Comparison of ENCODE assay signal across 8 cellular contexts in the genomic region with DNA sequence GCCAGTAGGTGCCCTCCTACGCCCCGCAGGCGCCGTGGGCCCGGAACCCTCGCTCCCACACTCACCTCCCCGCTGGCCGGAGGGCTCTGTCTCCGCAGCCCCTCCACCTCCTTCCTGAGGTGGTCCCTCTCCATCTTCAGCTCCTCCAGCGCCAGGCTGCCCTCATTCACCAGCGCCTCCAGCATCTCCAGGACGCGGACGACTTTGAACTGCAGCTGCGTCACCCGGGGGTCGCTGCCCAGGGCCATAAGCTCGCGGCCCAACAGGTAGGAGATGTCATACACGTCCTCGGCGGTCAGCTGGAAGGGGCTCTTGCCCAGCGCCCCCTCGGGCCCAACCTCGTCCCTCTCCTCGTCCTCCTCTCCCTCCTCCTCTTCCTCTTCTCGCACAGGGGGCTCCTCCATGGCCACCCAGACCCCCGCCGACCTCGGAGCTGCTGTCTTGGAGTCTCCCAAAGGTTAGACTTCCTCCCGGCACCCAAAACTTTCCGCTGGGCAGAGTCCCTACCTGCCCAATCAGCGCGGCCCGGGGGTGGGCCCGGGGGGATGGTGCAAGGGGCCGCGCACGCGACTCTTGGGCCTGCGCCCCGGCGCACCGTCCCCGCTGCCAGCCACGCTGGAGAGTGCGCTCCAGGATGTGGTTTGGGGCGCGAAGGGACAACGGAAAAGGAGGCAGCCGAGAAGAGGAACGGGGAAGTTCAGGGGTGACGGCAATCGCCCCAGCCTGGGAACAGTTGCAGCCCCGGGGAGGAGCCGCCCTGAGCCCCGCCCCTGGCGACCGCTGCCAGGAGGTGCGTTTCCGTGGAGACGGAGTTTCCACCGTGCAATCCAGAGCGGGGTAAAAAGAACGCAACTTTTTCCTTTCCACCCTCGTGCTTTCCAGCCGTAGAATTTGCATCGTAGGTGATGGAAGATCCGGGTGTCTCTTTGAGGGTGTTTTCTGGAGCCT. TPM values are rescaled to one million over a fixed set of nuclear protein-coding genes. Genes with fewer than 3 reads are reported as not detected.
DNase-seq lines count a peak whose midpoint lies in the region; ATAC-seq and TF ChIP-seq lines count a peak whose summit lies in the region.

A gene with protein sequence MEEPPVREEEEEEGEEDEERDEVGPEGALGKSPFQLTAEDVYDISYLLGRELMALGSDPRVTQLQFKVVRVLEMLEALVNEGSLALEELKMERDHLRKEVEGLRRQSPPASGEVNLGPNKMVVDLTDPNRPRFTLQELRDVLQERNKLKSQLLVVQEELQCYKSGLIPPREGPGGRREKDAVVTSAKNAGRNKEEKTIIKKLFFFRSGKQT (minus strand): TSS at position 668 of the 948 bp plus-strand sequence. CDS start 264 bp downstream, at position 404.

- DNase-seq in DMS79 treated with DMSO at 0.1 percent for 48 hours (lab: John Stamatoyannopoulos, UW) = peak; percentile 36
- DNase-seq in SJCRH30 = peak; percentile 76 to 77
- peak; percentile 68 to 80 (median 76) for DNase-seq in activated naive CD4-positive, alpha-beta T cell (lab: John Stamatoyannopoulos, UW)
- DNase-seq in non-pigmented ciliary epithelial cell (ENCODE audit: low read depth) = peak; percentile 28
- peak; percentile 6 to 83 (median 61) for DNase-seq in substantia nigra (lab: John Stamatoyannopoulos, UW)

- H3K9ac ChIP-seq in HUES48 (ENCODE audit: low read depth, low read length) = no peak within 1 kb of the TSS

- H3K27me3 ChIP-seq in HUES48 (ENCODE audit: control insufficient read depth, insufficient read depth, low read length) (peaks cover 24% of the 10 kb centered on the region), SJCRH30 (no peaks in the 10 kb centered on the region), gastroesophageal sphincter (no peaks in the 10 kb centered on the region)

- 2% methylated on average over 9 of the region's 69 CpGs; no CpG with 5 or more reads in 1 of the 2 donors for WGBS in gastroesophageal sphincter (ENCODE audit: low coverage in 1 of 2), 2 donors

- H3K4me1 ChIP-seq in HUES48 (ENCODE audit: control insufficient read depth, insufficient read depth, low read length) (no peaks in the 10 kb centered on the region), SJCRH30 (no peaks in the 10 kb centered on the region), gastroesophageal sphincter (peaks cover 0 to 48% (median 13%) of the 10 kb centered on the region in 3 donors)

- H3K27ac ChIP-seq in HUES48 (ENCODE audit: low read depth, low read length) = peak within 1 kb of the TSS; percentile 28
- peak within 1 kb of the TSS; percentile 4; the same call in 1 of the 2 replicates for H3K27ac ChIP-seq in SJCRH30
- H3K27ac ChIP-seq in gastroesophageal sphincter = peak within 1 kb of the TSS; percentile 7 to 87 (median 86)
- peak within 1 kb of the TSS; percentile 78 for H3K27ac ChIP-seq in substantia nigra (ENCODE audit: low read depth, low read length, poor library complexity, severe bottlenecking)

- peak within 1 kb of the TSS; percentile 93 for H3K4me3 ChIP-seq in HUES48 (ENCODE audit: low read depth, low read length)
- H3K4me3 ChIP-seq in SJCRH30 = peak within 1 kb of the TSS; percentile 75
- peak within 1 kb of the TSS; percentile 51 to 90 for H3K4me3 ChIP-seq in gastroesophageal sphincter

- peak; percentile 56 to 62 for TF ChIP-seq POLR2A in gastroesophageal sphincter (IDR thresholded peaks at IDR 0.05)

- peak; percentile 81 for ATAC-seq in GM21423 (IDR thresholded peaks at IDR 0.05; ENCODE audit: unreplicated experiment)
- ATAC-seq in gastroesophageal sphincter = peak; percentile 97

- peak in 1 of 4 experiments; percentile 36 for TF ChIP-seq CTCF in gastroesophageal sphincter (IDR thresholded peaks at IDR 0.05)

- no peaks in the 10 kb centered on the region for H3K36me3 ChIP-seq in HUES48 (ENCODE audit: control insufficient read depth, insufficient read depth, low read length)
- H3K36me3 ChIP-seq in SJCRH30 = no peaks in the 10 kb centered on the region
- H3K36me3 ChIP-seq in gastroesophageal sphincter = peaks cover 0 to 2% of the 10 kb centered on the region in 2 donors

- TF ChIP-seq EP300 in gastroesophageal sphincter (IDR thresholded peaks at IDR 0.05) = no peak

- H3K9me3 ChIP-seq in HUES48 (ENCODE audit: control insufficient read depth, insufficient read depth, low read length) (no peaks in the 10 kb centered on the region), SJCRH30 (replicated peaks) (no peaks in the 10 kb centered on the region), gastroesophageal sphincter (no peaks in the 10 kb centered on the region)

RNA-seq across cellular contexts. Expression of the gene that starts here (rescaled TPM):
- 1.8 and 2.2 TPM in 2 replicates for total RNA-seq in SJCRH30 (2014; rRNA removed; shearing (Covaris generic))
- 1 to 10 TPM; 6.2 to 9.2 (median 7.9) TPM for total RNA-seq in gastroesophageal sphincter

Comparison
In these comparisons a context has a peak if more than half of its experiments do, and no peak if none do; other contexts are left out.
1. Peak in every context shown above with its lines: DNase-seq, ATAC-seq, H3K4me3 ChIP-seq and H3K27ac ChIP-seq.
2. H3K27ac ChIP-seq: peak in every context shown above with its lines; median percentile 86 in gastroesophageal sphincter; 78 in substantia nigra; 28 in HUES48; 4 in SJCRH30.